Comparison of ENCODE assay signal across 9 cellular contexts in genomic region chr10:99172130-99172738, GRCh38.
DNase-seq lines count a peak whose midpoint lies in the region; ATAC-seq, FAIRE-seq and TF ChIP-seq lines count a peak whose summit lies in the region.
"Had no signal": no experiment of that assay in that cellular context is flagged by ENCODE, and none has a peak within 500 bp of the region (broad histone marks: within the 10 kb centered on the region; RNA-seq: fewer than 3 reads in every experiment).

No MANE protein-coding gene starts in this region.

- H3K27me3 ChIP-seq in gastroesophageal sphincter, result no peaks in the 10 kb centered on the region
- H3K27me3 ChIP-seq in testis, result no peaks in the 10 kb centered on the region

- ATAC-seq in gastroesophageal sphincter (no peak), GM21390 (IDR thresholded peaks at IDR 0.05; ENCODE audit: unreplicated experiment) (no peak), HG02571 (IDR thresholded peaks at IDR 0.05; ENCODE audit: unreplicated experiment) (no peak)

- in situ Hi-C loops in GM13976 (cut with MboI; ENCODE audit: low sequenced_read_pairs, unreplicated experiment), result no loop called here

- peak; percentile 58 for DNase-seq in AG10803 (ENCODE audit: low read depth)
- peak; percentile 23 for DNase-seq in GM13976 (ENCODE audit: low spot score)
- DNase-seq in RKO (ENCODE audit: low spot score), result peak; percentile 68
- peak; percentile 61 for DNase-seq in testis
- DNase-seq in RCC 7860 (ENCODE audit: low spot score), result no peak

- H3K4me3 ChIP-seq in AG10803 (ENCODE audit: low read length), result no peak overlapping the region
- no peak overlapping the region for H3K4me3 ChIP-seq in gastroesophageal sphincter
- H3K4me3 ChIP-seq in testis, result no peak overlapping the region

- FAIRE-seq in RCC 7860 (lab: Jason Lieb, UNC), result no peak
- FAIRE-seq: frontal cortex had no signal

- 33 to 39% methylated on average over 3 to 5 of the region's 5 CpGs for WGBS in gastroesophageal sphincter (ENCODE audit: low coverage in 1 of 2), 2 donors
- 40 to 51% methylated on average over 5 of the region's 5 CpGs for WGBS in testis, 2 donors

- H3K36me3 ChIP-seq in gastroesophageal sphincter (no peaks in the 10 kb centered on the region), testis (ENCODE audit: low read depth, missing control alignments) (no peaks in the 10 kb centered on the region)

- peak; percentile 62 for TF ChIP-seq CTCF in AG10803 (conservative IDR thresholded peaks at IDR 0.05; ENCODE audit: low read length)
- peak; percentile 28 for TF ChIP-seq CTCF in GM13976 (IDR thresholded peaks at IDR 0.05; ENCODE audit: borderline replicate concordance, control extremely low read depth, extremely low read depth, insufficient read depth, missing control alignments)
- TF ChIP-seq CTCF in gastroesophageal sphincter (IDR thresholded peaks at IDR 0.05), result peak; percentile 34 to 57 (median 46)
- TF ChIP-seq CTCF in testis (IDR thresholded peaks at IDR 0.05), result peak in 2 of 3 experiments; percentile 28 to 37

- intact Hi-C loops in testis (cut with DNase I; ENCODE audit: low total_unique reads), result no loop called here

- no peak for TF ChIP-seq EP300 in gastroesophageal sphincter (IDR thresholded peaks at IDR 0.05)

- H3K4me1 ChIP-seq in gastroesophageal sphincter, result peaks cover 0 to 21% (median 0%) of the 10 kb centered on the region in 3 donors
- H3K4me1 ChIP-seq in testis, result no peaks in the 10 kb centered on the region

- H3K9me3 ChIP-seq in gastroesophageal sphincter (no peaks in the 10 kb centered on the region), testis (no peaks in the 10 kb centered on the region)

- no peak overlapping the region for H3K27ac ChIP-seq in gastroesophageal sphincter
- no peak overlapping the region for H3K27ac ChIP-seq in testis

- TF ChIP-seq POLR2A in gastroesophageal sphincter (IDR thresholded peaks at IDR 0.05), result no peak
- no peak for TF ChIP-seq POLR2A in testis (IDR thresholded peaks at IDR 0.05)
